8 cellular contexts compared by ENCODE assay signal in genomic region chr7:87926581-87927461, GRCh38. TPM values are rescaled to one million over a fixed set of nuclear protein-coding genes. Genes with fewer than 3 reads are reported as not detected.
DNase-seq lines count a peak whose midpoint lies in the region; ATAC-seq lines count a peak whose summit lies in the region.

No MANE protein-coding gene starts in this region.

- in situ Hi-C loops in Caki2 (cut with HindIII; ENCODE audit: low pct_unique_long_range_greater_than_20kb, low sequenced_read_pairs) = no loop called here

- no peak overlapping the region for H3K4me3 Mint-ChIP-seq in T-cell

- CTCF ChIA-PET in T-cell (lab: Charles Lee) = interaction anchor here in 1 of 2 donors (0.7 kb wide), 2 partner anchors 41 to 63 kb away, joined by 3 read pairs; no protein-coding TSS in a partner anchor

- POLR2A ChIA-PET in T-cell (lab: Charles Lee) = interaction anchor here in 1 of 2 donors (0.6 kb wide), 1 partner anchor 11 kb away, joined by 3 read pairs; no protein-coding TSS in a partner anchor

- DNase-seq in Caki2 (ENCODE audit: low read depth) (peak; percentile 30), NCI-H748 treated with DMSO at 0.1 percent for 48 hours (lab: John Stamatoyannopoulos, UW) (peak; percentile 49), kidney glomerular epithelial cell (lab: John Stamatoyannopoulos, UW) (peak; percentile 31), T-cell (no peak), cerebellum (ENCODE audit: low spot score) (no peak)
- no peak for DNase-seq in stimulated activated naive CD4-positive, alpha-beta T cell (lab: John Stamatoyannopoulos, UW)

- peak; percentile 96 for ATAC-seq in GM19023 (IDR thresholded peaks at IDR 0.05; ENCODE audit: unreplicated experiment)
- ATAC-seq in HG03060 (IDR thresholded peaks at IDR 0.05; ENCODE audit: low read depth, unreplicated experiment) = peak; percentile 96
- no peak for ATAC-seq in T-cell (replicated peaks in 1 of 4)

- H3K27ac Mint-ChIP-seq in T-cell = no peak overlapping the region

- peaks cover 0 to 3% of the 10 kb centered on the region in 2 donors for H3K27me3 Mint-ChIP-seq in T-cell

- H3K36me3 Mint-ChIP-seq in T-cell = no peaks in the 10 kb centered on the region

- H3K9me3 Mint-ChIP-seq in T-cell = no peaks in the 10 kb centered on the region

- no peaks in the 10 kb centered on the region for H3K4me1 Mint-ChIP-seq in T-cell

RNA-seq across cellular contexts. Expression of gene ADAM22, which starts 7.2 kb away (rescaled TPM):
- total RNA-seq in Caki2 (2014; rRNA removed; shearing (Covaris generic); ENCODE audit: low replicate concordance) = 0.37 and 0.61 TPM in 2 replicates
- 1 to 10 TPM; 2.9 to 5.6 (median 4.3) TPM for total RNA-seq in T-cell
- 111 TPM for total RNA-seq in cerebellum

RNA-seq across cellular contexts. Expression of gene DBF4, which starts 50.5 kb away (rescaled TPM):
- total RNA-seq in Caki2 (2014; rRNA removed; shearing (Covaris generic); ENCODE audit: low replicate concordance) = 27.4 and 63.2 TPM in 2 replicates
- 10 to 100 TPM; 18.3 to 41.3 (median 26.7) TPM for total RNA-seq in T-cell
- 16.2 TPM for total RNA-seq in cerebellum

RNA-seq across cellular contexts. Expression of gene SLC25A40, which starts 50.7 kb away (rescaled TPM):
- total RNA-seq in Caki2 (2014; rRNA removed; shearing (Covaris generic); ENCODE audit: low replicate concordance) = 7.4 and 15.3 TPM in 2 replicates
- total RNA-seq in T-cell (10 to 100 TPM; 16.2 to 26.9 (median 25.6) TPM), cerebellum (30.3 TPM)

Comparison
In these comparisons a context has a peak if more than half of its experiments do, and no peak if none do; other contexts are left out.
1. DNase-seq: peak in Caki2 (single experiment), NCI-H748 treated with DMSO at 0.1 percent for 48 hours (single experiment) and kidney glomerular epithelial cell (single experiment); none in stimulated activated naive CD4-positive, alpha-beta T cell (0 of 6), T-cell (0 of 34) and cerebellum (single experiment).
2. ATAC-seq: peak in GM19023 (single experiment) and HG03060 (single experiment); none in T-cell (0 of 4).
3. RNA of gene ADAM22, which starts 7.2 kb away (total RNA-seq): 111 TPM in cerebellum (single experiment); 2.9 to 5.6 TPM in T-cell and 0.37 to 0.61 TPM in Caki2; every median in the first group is over 10 times any median in the second.